Comparison of ENCODE assay signal across 8 cellular contexts in the genomic region with DNA sequence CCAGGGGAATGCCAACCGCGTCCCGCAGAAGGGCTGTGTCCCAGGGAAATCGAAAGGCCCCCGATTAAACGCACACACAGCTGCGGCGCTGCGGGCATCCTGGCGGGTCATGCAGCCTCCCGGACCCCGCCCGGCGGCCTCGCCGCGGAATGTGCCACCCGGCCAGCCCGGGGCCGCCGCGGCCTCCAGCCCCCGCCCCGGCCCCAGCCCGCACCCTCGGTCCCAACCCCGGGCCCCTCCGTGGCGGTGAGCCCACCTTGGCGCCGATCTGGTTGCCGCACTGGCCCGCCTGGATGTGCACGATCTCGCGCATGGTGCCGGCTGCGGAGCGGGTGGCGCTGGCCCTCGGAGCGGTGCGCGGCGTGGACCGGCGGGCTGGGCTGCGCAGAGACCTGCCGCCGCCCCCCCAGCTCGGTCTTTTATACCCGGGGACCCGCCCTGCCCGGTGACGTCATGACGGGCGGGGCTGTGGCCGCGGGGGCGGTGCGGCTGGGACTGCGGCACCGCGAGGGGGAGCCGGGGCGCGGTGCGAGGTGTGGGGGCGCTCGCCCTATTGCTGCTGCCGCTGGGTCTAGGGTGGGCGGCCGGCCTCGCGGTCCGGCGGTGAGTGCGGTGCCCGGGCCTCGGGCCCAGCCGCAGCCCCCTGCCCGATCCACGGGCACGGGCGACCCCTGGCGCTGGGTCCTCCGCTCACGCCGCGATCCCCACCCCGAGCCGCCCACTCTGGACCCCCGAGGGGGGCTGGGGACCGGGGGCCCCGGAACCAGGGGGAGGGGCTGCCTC. TPM values are rescaled to one million over a fixed set of nuclear protein-coding genes. Genes with fewer than 3 reads are reported as not detected.
DNase-seq lines count a peak whose midpoint lies in the region; ATAC-seq and TF ChIP-seq lines count a peak whose summit lies in the region.

A gene (minus strand): TSS at position 394 of the 783 bp plus-strand sequence. CDS start 81 bp downstream, at position 313.

- H3K27me3 ChIP-seq in neural progenitor cell = no peaks in the 10 kb centered on the region

- DNase-seq in COLO829 (ENCODE audit: low spot score) (peak; percentile 85), HK-2 (ENCODE audit: unreplicated experiment) (peak; percentile 86), RPMI8226 (peak; percentile 92), activated gamma-delta T cell (lab: John Stamatoyannopoulos, UW) (peak; percentile 76), foreskin fibroblast (peak; percentile 84 to 95), neural progenitor cell (ENCODE audit: low spot score) (peak; percentile 91), stromal cell of bone marrow (ENCODE audit: low read depth) (peak; percentile 55)

- H3K4me2 ChIP-seq in neural progenitor cell = peak within 1 kb of the TSS; percentile 100

- H3F3A ChIP-seq in neural progenitor cell (ENCODE audit: low read depth) = peaks cover 56% of the 10 kb centered on the region

- H3K4me1 ChIP-seq in neural progenitor cell = peaks cover 45% of the 10 kb centered on the region

- H3K36me3 ChIP-seq in neural progenitor cell = peaks cover 6% of the 10 kb centered on the region

- H2AFZ ChIP-seq in neural progenitor cell (replicated peaks) = peak within 1 kb of the TSS; percentile 93

- peak; percentile 83 for ATAC-seq in GM19452 (IDR thresholded peaks at IDR 0.05; ENCODE audit: unreplicated experiment)

- H3K9me3 ChIP-seq in neural progenitor cell (ENCODE audit: low read depth) = no peaks in the 10 kb centered on the region

- H3K27ac Mint-ChIP-seq in neural progenitor cell = peak within 1 kb of the TSS; percentile 96

- no peaks in the 10 kb centered on the region for H3K9me3 Mint-ChIP-seq in neural progenitor cell

- no peak within 1 kb of the TSS for H3K27ac ChIP-seq in neural progenitor cell

- H3K27me3 Mint-ChIP-seq in neural progenitor cell (ENCODE audit: insufficient read depth, low read depth) = peaks cover 11% of the 10 kb centered on the region

- H3K36me3 Mint-ChIP-seq in neural progenitor cell = peaks cover 23% of the 10 kb centered on the region

- H3K9ac ChIP-seq in neural progenitor cell = no peak within 1 kb of the TSS

- peaks cover 12% of the 10 kb centered on the region for H4K20me1 ChIP-seq in neural progenitor cell (ENCODE audit: low read depth)

- peak within 1 kb of the TSS; percentile 98 for H3K4me3 Mint-ChIP-seq in neural progenitor cell

- peak within 1 kb of the TSS; percentile 82 to 97 for H3K4me3 ChIP-seq in foreskin fibroblast (ENCODE audit: low read depth in 1 of 2, low read length in 2 of 2)
- H3K4me3 ChIP-seq in neural progenitor cell = peak within 1 kb of the TSS; percentile 91

- TF ChIP-seq CTCF in foreskin fibroblast (IDR thresholded peaks at IDR 0.05; ENCODE audit: low read depth, low read length) (no peak), neural progenitor cell (IDR thresholded peaks at IDR 0.05) (peak; percentile 48)

- peaks cover 5% of the 10 kb centered on the region for H3K79me2 ChIP-seq in neural progenitor cell (ENCODE audit: low read depth)

- H3K4me1 Mint-ChIP-seq in neural progenitor cell = peaks cover 55% of the 10 kb centered on the region

RNA-seq across cellular contexts. Expression of the gene that starts here (rescaled TPM):
- 57.9 and 117 TPM in 2 replicates for total RNA-seq in neural progenitor cell (ENCODE audit: low replicate concordance)
